In genomic region chr5:169223595-169223953, GRCh38 we compare ENCODE assay signal across 19 cellular contexts.
DNase-seq lines count a peak whose midpoint lies in the region.
"Had no signal": no experiment of that assay in that cellular context is flagged by ENCODE, and none has a peak within 500 bp of the region (broad histone marks: within the 10 kb centered on the region; RNA-seq: fewer than 3 reads in every experiment).

No MANE protein-coding gene starts in this region.

- H3K27ac ChIP-seq in angular gyrus (ENCODE audit: low read depth, low read length) = peak overlapping the region; percentile 45
- H3K27ac ChIP-seq: brain microvascular endothelial cell, HL-60, RWPE1 had no signal

- DNase-seq in G401 (ENCODE audit: low spot score) = peak; percentile 73
- DNase-seq in middle frontal gyrus (ENCODE audit: extremely low spot score, low spot score) = peak; percentile 29
- DNase-seq in HCEC 1CT = no peak
- no peak for DNase-seq in activated naive CD4-positive, alpha-beta T cell (lab: John Stamatoyannopoulos, UW)
- DNase-seq in activated T-cell treated with anti-CD3 and anti-CD28 coated beads, Interleukin-2, amount 50 U/mL, for 48 hours = no peak
- no peak for DNase-seq in NCI-H2227 (lab: John Stamatoyannopoulos, UW; ENCODE audit: unreplicated experiment)
- DNase-seq: activated CD4-positive, CD25-positive, alpha-beta regulatory T cell treated with anti-CD3 and anti-CD28 coated beads, Interleukin-2, amount 50 U/mL, for 72 hours; activated naive CD8-positive, alpha-beta T cell treated with anti-CD3 and anti-CD28 coated beads for 36 hours; brain microvascular endothelial cell; DMS 273 treated with DMSO at 0.1 percent for 48 hours; foreskin melanocyte; naive B cell; NCI-H2171; NCI-H69; posterior cingulate gyrus; tibial artery had no signal

- in situ Hi-C loops in G401 (cut with HindIII; ENCODE audit: low sequenced_read_pairs) = no loop called here

Comparison
In these comparisons a context has a peak if more than half of its experiments do, and no peak if none do; other contexts are left out.
1. DNase-seq: peak in G401 (single experiment) and middle frontal gyrus (single experiment); none in HCEC 1CT (single experiment), activated naive CD4-positive, alpha-beta T cell (0 of 4), activated T-cell treated with anti-CD3 and anti-CD28 coated beads, Interleukin-2, amount 50 U/mL, for 48 hours (0 of 2) and NCI-H2227 (single experiment).